In genomic region chr17:77403854-77404253, GRCh38 we compare ENCODE assay signal across 12 cellular contexts.
DNase-seq lines count a peak whose midpoint lies in the region; ATAC-seq and TF ChIP-seq lines count a peak whose summit lies in the region.
"Had no signal": no experiment of that assay in that cellular context is flagged by ENCODE, and none has a peak within 500 bp of the region (broad histone marks: within the 10 kb centered on the region; RNA-seq: fewer than 3 reads in every experiment).

No MANE protein-coding gene starts in this region.

- peak overlapping the region; percentile 29 for H3K4me3 ChIP-seq in CD4-positive, CD25-positive, alpha-beta regulatory T cell (ENCODE audit: low read depth, low read length)
- no peak overlapping the region for H3K4me3 ChIP-seq in adrenal gland
- H3K4me3 ChIP-seq in Karpas-422 (ENCODE audit: low read length): no peak overlapping the region
- H3K4me3 ChIP-seq: dorsolateral prefrontal cortex, GM12878 had no signal

- H3K4me1 Mint-ChIP-seq in CD4-positive, CD25-positive, alpha-beta regulatory T cell: peaks cover 6 to 91% (median 59%) of the 10 kb centered on the region in 4 donors
- H3K4me1 Mint-ChIP-seq in IgD-negative memory B cell: peaks cover 49 to 59% (median 51%) of the 10 kb centered on the region in 3 donors
- H3K4me1 Mint-ChIP-seq in central memory CD8-positive, alpha-beta T cell: peaks cover 97% of the 10 kb centered on the region
- H3K4me1 Mint-ChIP-seq in osteocyte (ENCODE audit: unreplicated experiment): peaks cover 77% of the 10 kb centered on the region

- TF ChIP-seq CTCF in osteocyte (IDR thresholded peaks at IDR 0.05): no peak
- no peak for TF ChIP-seq CTCF in adrenal gland (IDR thresholded peaks at IDR 0.05)

- H3K27ac Mint-ChIP-seq in CD4-positive, CD25-positive, alpha-beta regulatory T cell: peak overlapping the region; percentile 96 to 100 (median 97)
- H3K27ac Mint-ChIP-seq in IgD-negative memory B cell: peak overlapping the region; percentile 89 to 96 (median 93)
- H3K27ac Mint-ChIP-seq in central memory CD8-positive, alpha-beta T cell (ENCODE audit: low read depth): peak overlapping the region; percentile 98
- H3K27ac Mint-ChIP-seq in osteocyte (ENCODE audit: unreplicated experiment): peak overlapping the region; percentile 92

- no peaks in the 10 kb centered on the region for H3K9me3 Mint-ChIP-seq in CD4-positive, CD25-positive, alpha-beta regulatory T cell
- H3K9me3 Mint-ChIP-seq in IgD-negative memory B cell (no peaks in the 10 kb centered on the region), osteocyte (ENCODE audit: unreplicated experiment) (no peaks in the 10 kb centered on the region)
- H3K9me3 Mint-ChIP-seq in central memory CD8-positive, alpha-beta T cell: no peaks in the 10 kb centered on the region

- peaks cover 4% of the 10 kb centered on the region; the same call in 1 of the 2 replicates for H4K20me1 ChIP-seq in Karpas-422 (ENCODE audit: insufficient read depth, low read depth, low read length)

- H3K4me1 ChIP-seq in CD4-positive, CD25-positive, alpha-beta regulatory T cell (ENCODE audit: control insufficient read depth, insufficient read depth, low read length, poor library complexity, severe bottlenecking): peaks cover 97% of the 10 kb centered on the region
- H3K4me1 ChIP-seq in adrenal gland (replicated peaks in 1 of 2) (peaks cover 5 to 70% of the 10 kb centered on the region in 2 donors), Karpas-422 (ENCODE audit: low read length) (peaks cover 30% of the 10 kb centered on the region)

- TF ChIP-seq POLR2A in adrenal gland (IDR thresholded peaks at IDR 0.05): no peak

- intact Hi-C loops in adrenal gland (cut with DNase I): no loop called here

- no peaks in the 10 kb centered on the region for H3K9me3 ChIP-seq in CD4-positive, CD25-positive, alpha-beta regulatory T cell (ENCODE audit: control insufficient read depth in 2 of 2, low read length in 2 of 2)
- H3K9me3 ChIP-seq in adrenal gland (replicated peaks in 1 of 3): no peaks in the 10 kb centered on the region
- no peaks in the 10 kb centered on the region for H3K9me3 ChIP-seq in Karpas-422 (ENCODE audit: low read length)

- peak overlapping the region; percentile 96 to 99 (median 99) for H3K4me3 Mint-ChIP-seq in CD4-positive, CD25-positive, alpha-beta regulatory T cell
- H3K4me3 Mint-ChIP-seq in IgD-negative memory B cell (peak overlapping the region; percentile 85 to 98 (median 90)), osteocyte (ENCODE audit: unreplicated experiment) (no peak overlapping the region)
- peak overlapping the region; percentile 89 for H3K4me3 Mint-ChIP-seq in central memory CD8-positive, alpha-beta T cell

- H3K79me2 ChIP-seq in Karpas-422 (ENCODE audit: low read length): no peaks in the 10 kb centered on the region

- H3K27me3 ChIP-seq in CD4-positive, CD25-positive, alpha-beta regulatory T cell (ENCODE audit: control insufficient read depth, insufficient read depth, low read length): no peaks in the 10 kb centered on the region
- H3K27me3 ChIP-seq in adrenal gland: no peaks in the 10 kb centered on the region
- H3K27me3 ChIP-seq in Karpas-422 (ENCODE audit: low read length): no peaks in the 10 kb centered on the region
- H3K27me3 ChIP-seq: dorsolateral prefrontal cortex had no signal

- peaks cover 13% of the 10 kb centered on the region for H3K36me3 ChIP-seq in CD4-positive, CD25-positive, alpha-beta regulatory T cell (ENCODE audit: control insufficient read depth, insufficient read depth, low read length)
- H3K36me3 ChIP-seq in adrenal gland (replicated peaks in 1 of 2): peaks cover 0 to 20% of the 10 kb centered on the region in 2 donors
- H3K36me3 ChIP-seq in Karpas-422 (ENCODE audit: insufficient read depth, low read length): no peaks in the 10 kb centered on the region

- peaks cover 19% of the 10 kb centered on the region for H3K36me3 Mint-ChIP-seq in CD4-positive, CD25-positive, alpha-beta regulatory T cell
- H3K36me3 Mint-ChIP-seq in IgD-negative memory B cell: peaks cover 7% of the 10 kb centered on the region
- H3K36me3 Mint-ChIP-seq in central memory CD8-positive, alpha-beta T cell (ENCODE audit: insufficient read depth): peaks cover 22% of the 10 kb centered on the region
- peaks cover 13% of the 10 kb centered on the region for H3K36me3 Mint-ChIP-seq in osteocyte (ENCODE audit: unreplicated experiment)

- no peak overlapping the region for H3K9ac ChIP-seq in Karpas-422 (ENCODE audit: low read length)

- H3K9me2 ChIP-seq in Karpas-422 (replicated peaks; ENCODE audit: insufficient read depth, low read length): no peaks in the 10 kb centered on the region

- DNase-seq in CD4-positive, CD25-positive, alpha-beta regulatory T cell: no peak
- DNase-seq in central memory CD8-positive, alpha-beta T cell (ENCODE audit: low spot score in 2 of 2): no peak
- DNase-seq in osteocyte (ENCODE audit: extremely low spot score, unreplicated experiment) (no peak), SIG-M5 (lab: John Stamatoyannopoulos, UW) (no peak), adrenal gland (no peak), dermis blood vessel endothelial cell (no peak), Karpas-422 (no peak)
- DNase-seq: dorsolateral prefrontal cortex; NCI-H1436; stimulated activated naive CD4-positive, alpha-beta T cell had no signal

- peaks cover 6% of the 10 kb centered on the region for H3K27me3 Mint-ChIP-seq in CD4-positive, CD25-positive, alpha-beta regulatory T cell
- H3K27me3 Mint-ChIP-seq in IgD-negative memory B cell: peaks cover 3% of the 10 kb centered on the region
- H3K27me3 Mint-ChIP-seq in central memory CD8-positive, alpha-beta T cell: no peaks in the 10 kb centered on the region
- H3K27me3 Mint-ChIP-seq in osteocyte (ENCODE audit: unreplicated experiment): no peaks in the 10 kb centered on the region

- H3K4me2 ChIP-seq in Karpas-422 (ENCODE audit: low read depth, low read length, poor library complexity, severe bottlenecking): no peak overlapping the region

- ATAC-seq in CD4-positive, CD25-positive, alpha-beta regulatory T cell (ENCODE audit: low read depth in 2 of 2): no peak
- ATAC-seq in central memory CD8-positive, alpha-beta T cell (replicated peaks; ENCODE audit: extremely low read depth, poor library complexity, severe bottlenecking): no peak

- H2AFZ ChIP-seq in Karpas-422 (ENCODE audit: low read length): no peak overlapping the region

- WGBS in adrenal gland, 4 donors: 73 to 82% (median 78%) methylated on average over 9 of the region's 9 CpGs

- H3K27ac ChIP-seq in CD4-positive, CD25-positive, alpha-beta regulatory T cell (ENCODE audit: insufficient read depth, low read length, poor library complexity, severe bottlenecking): peak overlapping the region; percentile 89
- H3K27ac ChIP-seq in adrenal gland: peak overlapping the region in 2 of 5 donors; percentile 48 to 82
- H3K27ac ChIP-seq in Karpas-422 (ENCODE audit: low read length): no peak overlapping the region
